ENCODE assay signal across 2 cellular contexts in genomic region chr11:44960200-44960845, GRCh38.
TF ChIP-seq lines count a peak whose summit lies in the region.

No MANE protein-coding gene starts in this region.

TF ChIP-seq in GM23338, 12 proteins besides CTCF, POLR2A, EP300 and RAD21:
- no peak for TF ChIP-seq STAT1 (IDR thresholded peaks at IDR 0.05; ENCODE audit: unreplicated experiment)
- no peak for TF ChIP-seq NANOG (IDR thresholded peaks at IDR 0.05; ENCODE audit: borderline replicate concordance)
- TF ChIP-seq ZNF331 (CRISPR knock-in tag; IDR thresholded peaks at IDR 0.05; ENCODE audit: low read depth), result no peak
- no peak for TF ChIP-seq CREB1 (CRISPR knock-in tag; IDR thresholded peaks at IDR 0.05; ENCODE audit: low read depth)
- no peak for TF ChIP-seq ETS1 (IDR thresholded peaks at IDR 0.05)
- no peak for TF ChIP-seq REST (IDR thresholded peaks at IDR 0.05; ENCODE audit: unreplicated experiment)
- no peak for TF ChIP-seq POLR2AphosphoS5 (IDR thresholded peaks at IDR 0.05; ENCODE audit: low read depth)
- TF ChIP-seq EZH2phosphoT487 (IDR thresholded peaks at IDR 0.05; ENCODE audit: unreplicated experiment), result no peak
- no peak for TF ChIP-seq JUNB (IDR thresholded peaks at IDR 0.05; ENCODE audit: unreplicated experiment)
- no peak for TF ChIP-seq ZNF462 (CRISPR knock-in tag; IDR thresholded peaks at IDR 0.05)
- no peak for TF ChIP-seq ZNF114 (CRISPR knock-in tag; IDR thresholded peaks at IDR 0.05)
- TF ChIP-seq EZH2 (IDR thresholded peaks at IDR 0.05; ENCODE audit: low read depth, unreplicated experiment), result no peak

TF ChIP-seq in H1, 55 proteins besides CTCF, POLR2A, EP300 and RAD21:
- TF ChIP-seq TBP (IDR thresholded peaks at IDR 0.05; ENCODE audit: low read depth, low read length) (peak; percentile 4; the same call in 1 of the 2 replicates), ASH2L (IDR thresholded peaks at IDR 0.05; ENCODE audit: low read length) (peak; percentile 68), MAX (IDR thresholded peaks at IDR 0.05) (peak; percentile 38), TAF1 (IDR thresholded peaks at IDR 0.05; ENCODE audit: low read depth, low read length) (no peak), JUND (IDR thresholded peaks at IDR 0.05; ENCODE audit: low read length) (no peak), RFX5 (IDR thresholded peaks at IDR 0.05; ENCODE audit: borderline replicate concordance, low read depth, low read length) (no peak), RBBP5 (IDR thresholded peaks at IDR 0.05; ENCODE audit: borderline replicate concordance, low read depth, low read length) (0 out of 2 replicates have a peak, but pooled peaks have one; percentile 53), SP1 (IDR thresholded peaks at IDR 0.05; ENCODE audit: low read depth, low read length) (0 out of 2 replicates have a peak, but pooled peaks have one; percentile 18), CTBP2 (IDR thresholded peaks at IDR 0.05; ENCODE audit: borderline replicate concordance, insufficient read depth, insufficient read length, low read length) (no peak), KDM1A (IDR thresholded peaks at IDR 0.05; ENCODE audit: borderline replicate concordance, low read length) (no peak; the same call in 1 of the 2 replicates), TCF12 (IDR thresholded peaks at IDR 0.05; ENCODE audit: low read depth, low read length) (no peak), PHF8 (conservative IDR thresholded peaks at IDR 0.05; ENCODE audit: low read depth, low read length) (no peak)
